In genomic region chr6:157453978-157454377, GRCh38 we compare ENCODE assay signal across 20 cellular contexts.
DNase-seq lines count a peak whose midpoint lies in the region; ATAC-seq, FAIRE-seq and TF ChIP-seq lines count a peak whose summit lies in the region.
"Had no signal": no experiment of that assay in that cellular context is flagged by ENCODE, and none has a peak within 500 bp of the region (broad histone marks: within the 10 kb centered on the region; RNA-seq: fewer than 3 reads in every experiment).

No MANE protein-coding gene starts in this region.

- H3K36me3 Mint-ChIP-seq in IgD-negative memory B cell = peaks cover 8% of the 10 kb centered on the region
- peaks cover 28% of the 10 kb centered on the region for H3K36me3 Mint-ChIP-seq in stimulated activated memory B cell treated with anti-CD40 and anti-IgM and Interleukin-4, amounts not matched to agents 10 μg/mL and 1 μg/mL and 100 μg/mL, for 72 hours
- H3K36me3 Mint-ChIP-seq: CD14-positive monocyte had no signal

- H3K27me3 ChIP-seq in BE2C = no peaks in the 10 kb centered on the region
- H3K27me3 ChIP-seq: BLaER1 treated with 17β-estradiol and CSF1 and Interleukin-3, amounts not matched to agents 10 nM and 100 nM had no signal

- TF ChIP-seq CTCF in BE2C (IDR thresholded peaks at IDR 0.05; ENCODE audit: low read depth, low read length) (no peak), omental fat pad (IDR thresholded peaks at IDR 0.05) (no peak)

- ATAC-seq in stimulated activated memory B cell treated with anti-CD40 and anti-IgM and Interleukin-4, amounts not matched to agents 10 μg/mL and 1 μg/mL and 100 μg/mL, for 72 hours = no peak
- no peak for ATAC-seq in HG03025 (IDR thresholded peaks at IDR 0.05; ENCODE audit: low FRiP score, unreplicated experiment)
- ATAC-seq in omental fat pad (ENCODE audit: low FRiP score) = no peak

- H3K27ac Mint-ChIP-seq in IgD-negative memory B cell = peak overlapping the region in 2 of 3 donors; percentile 22 to 39
- peak overlapping the region; percentile 93 for H3K27ac Mint-ChIP-seq in stimulated activated memory B cell treated with anti-CD40 and anti-IgM and Interleukin-4, amounts not matched to agents 10 μg/mL and 1 μg/mL and 100 μg/mL, for 72 hours
- H3K27ac Mint-ChIP-seq: CD14-positive monocyte; CD4-positive, alpha-beta T cell had no signal

- H3K9me3 Mint-ChIP-seq in IgD-negative memory B cell = no peaks in the 10 kb centered on the region
- peaks cover 3% of the 10 kb centered on the region for H3K9me3 Mint-ChIP-seq in stimulated activated memory B cell treated with anti-CD40 and anti-IgM and Interleukin-4, amounts not matched to agents 10 μg/mL and 1 μg/mL and 100 μg/mL, for 72 hours
- H3K9me3 Mint-ChIP-seq: CD14-positive monocyte; CD4-positive, alpha-beta T cell; CD8-positive, alpha-beta memory T cell had no signal

- H3K4me3 ChIP-seq in BE2C (ENCODE audit: low read depth, low read length) = no peak overlapping the region
- H3K4me3 ChIP-seq: BLaER1 treated with 17β-estradiol and CSF1 and Interleukin-3, amounts not matched to agents 10 nM and 100 nM; GM23248 had no signal

- no peaks in the 10 kb centered on the region for H3K4me1 ChIP-seq in BE2C

- no peaks in the 10 kb centered on the region for H3K9me3 ChIP-seq in BE2C
- H3K9me3 ChIP-seq: BLaER1 treated with 17β-estradiol and CSF1 and Interleukin-3, amounts not matched to agents 10 nM and 100 nM; Caco-2 had no signal

- H3K27me3 Mint-ChIP-seq in IgD-negative memory B cell = peaks cover 3% of the 10 kb centered on the region
- H3K27me3 Mint-ChIP-seq in stimulated activated memory B cell treated with anti-CD40 and anti-IgM and Interleukin-4, amounts not matched to agents 10 μg/mL and 1 μg/mL and 100 μg/mL, for 72 hours = no peaks in the 10 kb centered on the region
- H3K27me3 Mint-ChIP-seq: CD4-positive, alpha-beta T cell had no signal

- peak; percentile 46 for FAIRE-seq in GM18507 (lab: Jason Lieb, UNC)
- FAIRE-seq: G401.6, GM12892, GM19239, H1 had no signal

- no peaks in the 10 kb centered on the region for H3K36me3 ChIP-seq in BE2C
- H3K36me3 ChIP-seq: BLaER1 treated with 17β-estradiol and CSF1 and Interleukin-3, amounts not matched to agents 10 nM and 100 nM had no signal

- DNase-seq in GM18507 (ENCODE audit: extremely low spot score, insufficient read length, low read depth) (no peak), BE2C (no peak), omental fat pad (ENCODE audit: low spot score) (no peak)
- DNase-seq: Caco-2; CD4-positive, alpha-beta T cell; CD8-positive, alpha-beta memory T cell; DMS153; DND-41; GM23248; H7; HCEC 1CT had no signal

- H3K4me3 Mint-ChIP-seq in IgD-negative memory B cell = no peak overlapping the region
- no peak overlapping the region for H3K4me3 Mint-ChIP-seq in stimulated activated memory B cell treated with anti-CD40 and anti-IgM and Interleukin-4, amounts not matched to agents 10 μg/mL and 1 μg/mL and 100 μg/mL, for 72 hours
- H3K4me3 Mint-ChIP-seq: CD14-positive monocyte; CD4-positive, alpha-beta T cell; CD8-positive, alpha-beta memory T cell had no signal

- H3K4me1 Mint-ChIP-seq in IgD-negative memory B cell = peaks cover 11 to 38% (median 28%) of the 10 kb centered on the region in 3 donors
- H3K4me1 Mint-ChIP-seq in stimulated activated memory B cell treated with anti-CD40 and anti-IgM and Interleukin-4, amounts not matched to agents 10 μg/mL and 1 μg/mL and 100 μg/mL, for 72 hours = peaks cover 51% of the 10 kb centered on the region
